Comparison of ENCODE assay signal across 22 cellular contexts in the genomic region with DNA sequence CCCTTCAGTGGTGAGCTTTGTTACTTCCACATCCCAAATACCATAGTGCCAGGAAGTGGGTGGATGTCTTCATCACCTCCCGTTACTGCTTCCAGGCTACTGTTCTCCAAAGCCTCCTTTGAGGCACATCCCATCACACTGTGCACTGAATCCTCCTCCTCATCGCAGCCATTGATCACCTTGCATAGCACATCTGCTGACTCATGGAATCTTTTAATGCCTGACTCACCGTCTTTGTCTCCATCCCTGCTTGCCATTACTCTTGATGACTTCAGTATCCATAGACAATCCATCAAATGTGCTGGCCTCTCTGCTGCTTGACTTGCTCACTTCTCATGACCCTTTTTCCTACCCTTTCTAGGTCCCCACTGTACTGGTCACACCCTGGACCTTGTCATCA.
"Had no signal": no experiment of that assay in that cellular context is flagged by ENCODE, and none has a peak within 500 bp of the region (broad histone marks: within the 10 kb centered on the region; RNA-seq: fewer than 3 reads in every experiment).

No MANE protein-coding gene starts in this region.

- H3K4me3 ChIP-seq: ascending aorta had no signal

- H3K4me1 ChIP-seq: ascending aorta had no signal

- DNase-seq: activated CD4-positive, alpha-beta T cell treated with anti-CD3 and anti-CD28 coated beads, Interleukin-2, amount 10 ng/mL, durations not matched to agents 24 days and 14 days; activated CD4-positive, alpha-beta T cell treated with anti-CD3 and anti-CD28 coated beads, Interleukin-2, amount 50 U/mL, for 48 hours; activated CD4-positive, CD25-positive, alpha-beta regulatory T cell treated with anti-CD3 and anti-CD28 coated beads, Interleukin-2, amount 50 U/mL, for 72 hours; activated CD8-positive, alpha-beta memory T cell treated with anti-CD3 and anti-CD28 coated beads for 24 hours; activated effector memory CD4-positive, alpha-beta T cell treated with anti-CD3 and anti-CD28 coated beads, Interleukin-2, amount 50 U/mL, for 16 hours; activated naive CD4-positive, alpha-beta T cell treated with Interleukin-2 at 50 U/mL for 16 hours; activated naive CD8-positive, alpha-beta T cell treated with anti-CD3 and anti-CD28 coated beads, Interleukin-2, amount 50 U/mL, for 24 hours; activated T-cell treated with anti-CD3 and anti-CD28 coated beads, Interleukin-2, amount 50 U/mL, for 4 hours; amniotic stem cell; MM.1S; NCI-H1105 treated with DMSO at 0.1 percent for 48 hours; NCI-H1436 treated with DMSO at 0.1 percent for 48 hours; NCI-H187; NCI-H2081 treated with DMSO at 0.1 percent for 48 hours; NCI-H446; NCI-H524; SIG-M5; T-helper 17 cell; T-helper 9 cell had no signal

- H3K36me3 ChIP-seq: ascending aorta had no signal

- H3K27me3 ChIP-seq: ascending aorta had no signal

- H3K9me3 ChIP-seq: ascending aorta had no signal

- H3K27ac ChIP-seq: ascending aorta had no signal

- ATAC-seq: activated naive CD4-positive, alpha-beta T cell treated with anti-CD3 and anti-CD28 coated beads, Interleukin-2, amount 50 U/mL, for 72 hours; activated naive CD8-positive, alpha-beta T cell treated with anti-CD3 and anti-CD28 coated beads, Interleukin-2, amount 50 U/mL, for 24 hours; activated T-cell treated with anti-CD3 and anti-CD28 coated beads, Interleukin-2, amount 50 U/mL, for 4 hours; T-helper 17 cell; WTC11 had no signal
